ENCODE assay signal across 1 cellular context in the genomic region with DNA sequence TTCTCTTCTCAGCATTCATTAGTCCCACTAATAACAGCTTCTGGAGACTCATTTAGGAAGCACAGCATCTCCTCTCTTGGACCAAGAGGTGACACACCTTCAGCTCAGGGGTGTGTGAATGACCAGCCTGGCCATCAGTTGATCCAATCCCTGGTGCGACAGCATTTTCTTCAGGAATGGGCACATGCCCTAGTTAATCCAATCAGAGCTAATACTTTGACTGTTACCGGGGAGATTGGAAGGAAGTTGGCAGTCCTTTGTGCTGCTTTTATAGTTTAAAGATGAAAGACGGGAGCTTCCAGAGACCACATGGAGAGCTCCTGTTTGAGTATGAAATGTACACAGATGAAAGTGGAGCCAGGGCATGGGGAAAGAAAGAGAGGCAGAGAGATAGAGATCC.
TF ChIP-seq lines count a peak whose summit lies in the region.

No MANE protein-coding gene starts in this region.

TF ChIP-seq in GM23338, 12 proteins besides CTCF, POLR2A, EP300 and RAD21 (continued from another document):
- TF ChIP-seq ZNF331 (CRISPR knock-in tag; IDR thresholded peaks at IDR 0.05; ENCODE audit: low read depth) = no peak
- no peak for TF ChIP-seq STAT1 (IDR thresholded peaks at IDR 0.05; ENCODE audit: unreplicated experiment)
- TF ChIP-seq, protein P1, sequence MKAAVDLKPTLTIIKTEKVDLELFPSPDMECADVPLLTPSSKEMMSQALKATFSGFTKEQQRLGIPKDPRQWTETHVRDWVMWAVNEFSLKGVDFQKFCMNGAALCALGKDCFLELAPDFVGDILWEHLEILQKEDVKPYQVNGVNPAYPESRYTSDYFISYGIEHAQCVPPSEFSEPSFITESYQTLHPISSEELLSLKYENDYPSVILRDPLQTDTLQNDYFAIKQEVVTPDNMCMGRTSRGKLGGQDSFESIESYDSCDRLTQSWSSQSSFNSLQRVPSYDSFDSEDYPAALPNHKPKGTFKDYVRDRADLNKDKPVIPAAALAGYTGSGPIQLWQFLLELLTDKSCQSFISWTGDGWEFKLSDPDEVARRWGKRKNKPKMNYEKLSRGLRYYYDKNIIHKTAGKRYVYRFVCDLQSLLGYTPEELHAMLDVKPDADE (IDR thresholded peaks at IDR 0.05) = no peak
- no peak for TF ChIP-seq EZH2 (IDR thresholded peaks at IDR 0.05; ENCODE audit: low read depth, unreplicated experiment)
- TF ChIP-seq CREB1 (CRISPR knock-in tag; IDR thresholded peaks at IDR 0.05; ENCODE audit: low read depth) = no peak
- TF ChIP-seq ZNF114 (CRISPR knock-in tag; IDR thresholded peaks at IDR 0.05) = no peak
- TF ChIP-seq EZH2phosphoT487 (IDR thresholded peaks at IDR 0.05; ENCODE audit: unreplicated experiment) = no peak
